7 cellular contexts compared by ENCODE assay signal in the genomic region with DNA sequence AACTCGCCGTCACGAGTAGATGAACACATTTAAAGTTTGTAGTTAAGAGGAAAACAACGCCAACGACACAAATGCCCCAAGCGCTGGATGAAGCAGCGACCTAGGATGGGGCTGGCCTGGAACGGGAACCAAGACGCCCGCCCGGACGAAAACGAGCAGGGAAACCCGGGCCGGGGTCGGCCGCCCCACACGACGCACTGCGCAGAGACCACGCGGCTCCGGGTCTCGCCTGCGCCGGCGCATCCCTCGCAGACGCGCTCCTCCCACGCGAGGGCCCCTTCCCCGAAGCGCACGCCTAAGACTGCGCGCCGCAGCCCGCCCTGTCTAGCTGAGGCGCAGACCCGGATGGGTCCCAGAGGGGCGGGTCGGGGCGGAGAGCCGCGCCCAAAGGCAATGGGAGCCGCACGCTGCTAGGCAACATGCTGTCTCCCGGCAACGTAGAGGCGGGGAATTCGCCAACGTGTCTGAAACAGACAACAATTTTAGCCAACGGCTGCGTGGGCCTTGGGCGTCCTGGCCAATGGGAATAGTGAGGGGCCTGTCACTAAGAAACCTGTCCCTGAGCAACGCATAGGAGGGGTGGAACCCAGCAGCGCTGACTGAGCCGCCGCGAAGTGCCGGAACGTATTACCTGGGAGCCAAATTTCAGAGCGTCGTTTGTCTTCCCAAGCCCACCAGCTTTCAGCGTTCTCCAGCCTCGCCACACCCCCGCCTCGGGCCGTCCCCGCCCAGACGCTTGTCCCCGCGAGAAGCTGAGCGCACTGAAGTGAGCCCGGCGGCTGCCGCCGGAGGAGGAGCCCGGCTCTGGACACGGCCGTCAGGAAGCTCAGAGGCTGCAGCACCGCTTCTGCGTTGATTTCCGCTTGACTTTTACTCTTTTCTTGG. TPM values are rescaled to one million over a fixed set of nuclear protein-coding genes. Genes with fewer than 3 reads are reported as not detected.
DNase-seq lines count a peak whose midpoint lies in the region; ATAC-seq, FAIRE-seq and TF ChIP-seq lines count a peak whose summit lies in the region.

No MANE protein-coding gene starts in this region.

- FAIRE-seq in endometrium (lab: Jason Lieb, UNC), result peak; percentile 98

- peak; percentile 37 for TF ChIP-seq POLR2A in GM18526 (IDR thresholded peaks at IDR 0.05; ENCODE audit: extremely low read depth, insufficient read length)

- DNase-seq in NCI-H510A (lab: John Stamatoyannopoulos, UW), result peak; percentile 97
- DNase-seq in activated CD8-positive, alpha-beta memory T cell treated with anti-CD3 and anti-CD28 coated beads, Interleukin-2, amount 50 U/mL, for 4 hours, result peak; percentile 96
- peak; percentile 95 for DNase-seq in mesenteric fat pad (ENCODE audit: low spot score)
- peak; percentile 94 for DNase-seq in stimulated activated CD8-positive, alpha-beta memory T cell treated with anti-CD3 and anti-CD28 coated beads, Interleukin-12 subunit alpha, Interleukin-12 subunit beta, amount 100 ng/mL, for 24 hours (ENCODE audit: extremely low read depth)

- ATAC-seq in HG03045 (IDR thresholded peaks at IDR 0.05; ENCODE audit: unreplicated experiment), result peak; percentile 88

RNA-seq across cellular contexts. Expression of a gene that starts 21.0 kb away (rescaled TPM):
- total RNA-seq in mesenteric fat pad, result 47.0 TPM

RNA-seq across cellular contexts. Expression of a gene that starts 47.7 kb away (rescaled TPM):
- 8.0 TPM for total RNA-seq in mesenteric fat pad

Comparison
In these comparisons a context has a peak if more than half of its experiments do, and no peak if none do; other contexts are left out.
1. Peak in every context shown above with its lines: DNase-seq and ATAC-seq.